Comparison of ENCODE assay signal across 1 cellular context in genomic region chr19:39970424-39970673, GRCh38.
TF ChIP-seq lines count a peak whose summit lies in the region.

No MANE protein-coding gene starts in this region.

TF ChIP-seq in K562, 482 proteins besides CTCF, POLR2A, EP300 and RAD21 (continued from another document):
- TF ChIP-seq GTF2E2 (tag; IDR thresholded peaks at IDR 0.05) (peak; percentile 64), ZHX1 (conservative IDR thresholded peaks at IDR 0.05; ENCODE audit: low read length) (no peak), ZNF431 (CRISPR knock-in tag; IDR thresholded peaks at IDR 0.05) (no peak), PML (IDR thresholded peaks at IDR 0.05; ENCODE audit: low read length) (no peak), SOX6 (IDR thresholded peaks at IDR 0.05) (no peak), ELK1 (CRISPR knock-in tag; IDR thresholded peaks at IDR 0.05) (no peak), NFIX (CRISPR knock-in tag; IDR thresholded peaks at IDR 0.05; ENCODE audit: low read depth) (no peak), TARDBP (IDR thresholded peaks at IDR 0.05) (no peak), ZNF830 (CRISPR knock-in tag; IDR thresholded peaks at IDR 0.05) (no peak), XRCC5 (IDR thresholded peaks at IDR 0.05; ENCODE audit: low read depth, low read length) (no peak), FOXO4 (CRISPR knock-in tag; IDR thresholded peaks at IDR 0.05) (no peak), E2F6 (IDR thresholded peaks at IDR 0.05; ENCODE audit: borderline replicate concordance in 1 of 2, extremely low read depth in 1 of 2, insufficient read depth in 1 of 2, insufficient read length in 1 of 2, low read depth in 1 of 2, low read length in 1 of 2, poor library complexity in 1 of 2, severe bottlenecking in 1 of 2) (no peak), ZC3H4 (CRISPR knock-in tag; IDR thresholded peaks at IDR 0.05; ENCODE audit: borderline replicate concordance) (peak; percentile 77; the same call in 1 of the 2 replicates), CTCFL (IDR thresholded peaks at IDR 0.05; ENCODE audit: borderline replicate concordance, insufficient read depth, low read depth, low read length, poor library complexity, severe bottlenecking) (no peak), ZBTB7A (IDR thresholded peaks at IDR 0.05; ENCODE audit: borderline replicate concordance, control insufficient read depth, low read depth, low read length) (no peak), BHLHE40 (IDR thresholded peaks at IDR 0.05; ENCODE audit: low read length) (no peak), ZKSCAN1 (IDR thresholded peaks at IDR 0.05; ENCODE audit: low read depth, low read length) (peak; percentile 3; the same call in 1 of the 2 replicates), MTF1 (CRISPR knock-in tag; IDR thresholded peaks at IDR 0.05; ENCODE audit: borderline replicate concordance) (no peak), FUS (optimal IDR thresholded peaks at IDR 0.05; ENCODE audit: low read depth, low read length) (no peak), ZNF24 (IDR thresholded peaks at IDR 0.05) (no peak), ATF7 (IDR thresholded peaks at IDR 0.05) (no peak), USF1 (CRISPR knock-in tag; IDR thresholded peaks at IDR 0.05) (no peak), NEUROD1 (IDR thresholded peaks at IDR 0.05; ENCODE audit: borderline replicate concordance, low read depth, low read length, partially characterized antibody) (peak; percentile 10), MEF2D (tag; conservative IDR thresholded peaks at IDR 0.05; ENCODE audit: low read depth) (0 out of 2 replicates have a peak, but pooled peaks have one; percentile 53), ATF1 (CRISPR knock-in tag; IDR thresholded peaks at IDR 0.05) (no peak), ATF1 (tag; IDR thresholded peaks at IDR 0.05) (no peak), E2F8 (IDR thresholded peaks at IDR 0.05; ENCODE audit: low read depth, partially characterized antibody) (no peak), CBX5 (IDR thresholded peaks at IDR 0.05; ENCODE audit: borderline replicate concordance, low read depth) (no peak), THRB (CRISPR knock-in tag; conservative IDR thresholded peaks at IDR 0.05) (no peak), TFAM (CRISPR knock-in tag; conservative IDR thresholded peaks at IDR 0.05) (no peak), MAFF (IDR thresholded peaks at IDR 0.05; ENCODE audit: low read length) (no peak), ZNF311 (CRISPR knock-in tag; IDR thresholded peaks at IDR 0.05) (no peak), VEZF1 (CRISPR knock-in tag; IDR thresholded peaks at IDR 0.05) (0 out of 2 replicates have a peak, but pooled peaks have one; percentile 60), RBM39 (optimal IDR thresholded peaks at IDR 0.05; ENCODE audit: low read depth, low read length) (no peak), KDM5B (IDR thresholded peaks at IDR 0.05; ENCODE audit: insufficient replicate concordance, low read depth, low read length) (no peak), CHD4 (IDR thresholded peaks at IDR 0.05; ENCODE audit: insufficient read depth, insufficient replicate concordance, low read depth, low read length, poor library complexity, severe bottlenecking) (no peak), ARID4B (CRISPR knock-in tag; IDR thresholded peaks at IDR 0.05) (no peak), TBL1XR1 (IDR thresholded peaks at IDR 0.05; ENCODE audit: low read length in 2 of 2) (no peak)
